12 cellular contexts compared by ENCODE assay signal in the genomic region with DNA sequence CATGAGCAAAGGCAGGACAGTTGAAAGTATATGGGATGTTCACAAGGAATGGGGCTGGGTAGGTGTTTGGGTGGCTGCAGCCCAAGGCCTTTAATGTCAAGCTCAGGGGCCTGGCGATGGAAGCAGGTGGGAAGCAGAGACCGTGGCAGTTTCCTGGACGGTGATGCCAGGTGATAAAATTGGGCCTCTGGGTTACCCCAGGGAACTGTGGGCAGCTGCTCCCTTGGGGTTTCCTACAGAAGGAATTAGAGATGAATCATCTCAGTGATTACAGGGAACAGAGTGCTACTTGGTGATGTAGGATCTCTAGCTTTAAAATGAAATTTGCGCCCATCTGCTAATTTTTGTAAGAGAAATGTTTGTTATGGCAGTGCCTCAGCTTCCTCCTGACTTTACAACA. TPM values are rescaled to one million over a fixed set of nuclear protein-coding genes. Genes with fewer than 3 reads are reported as not detected.
DNase-seq lines count a peak whose midpoint lies in the region; ATAC-seq and TF ChIP-seq lines count a peak whose summit lies in the region.
"Had no signal": no experiment of that assay in that cellular context is flagged by ENCODE, and none has a peak within 500 bp of the region (broad histone marks: within the 10 kb centered on the region; RNA-seq: fewer than 3 reads in every experiment).

No MANE protein-coding gene starts in this region.

- peaks cover 8 to 57% (median 10%) of the 10 kb centered on the region in 3 donors for H3K4me1 ChIP-seq in gastroesophageal sphincter

- no peak for TF ChIP-seq CTCF in gastroesophageal sphincter (IDR thresholded peaks at IDR 0.05)

- peaks cover 0 to 33% of the 10 kb centered on the region in 2 donors for H3K36me3 ChIP-seq in gastroesophageal sphincter

- H3K9me3 ChIP-seq in gastroesophageal sphincter: no peaks in the 10 kb centered on the region

- 67 to 93% methylated on average over 2 to 4 of the region's 4 CpGs for WGBS in gastroesophageal sphincter (ENCODE audit: low coverage in 1 of 2), 2 donors

- TF ChIP-seq EP300 in gastroesophageal sphincter (IDR thresholded peaks at IDR 0.05): no peak

- DNase-seq in NCI-H2081 (lab: John Stamatoyannopoulos, UW) (peak; percentile 2 to 61), NCI-H2081 treated with DMSO at 0.1 percent for 48 hours (lab: John Stamatoyannopoulos, UW) (no peak), NCI-H2171 treated with DMSO at 0.1 percent for 48 hours (lab: John Stamatoyannopoulos, UW) (peak; percentile 73), NCI-H748 (lab: John Stamatoyannopoulos, UW; ENCODE audit: unreplicated experiment) (no peak), cerebellar cortex (ENCODE audit: low spot score) (no peak)
- DNase-seq: HFFc6; hippocampal formation; NK-92 treated with Interleukin-12 subunit alpha and Interleukin-12 subunit beta, amount 100 ng/mL, for 24 hours had no signal

- ATAC-seq in gastroesophageal sphincter (no peak), HG03135 (IDR thresholded peaks at IDR 0.05; ENCODE audit: unreplicated experiment) (no peak)
- ATAC-seq: left lobe of liver had no signal

- no peaks in the 10 kb centered on the region for H3K27me3 ChIP-seq in gastroesophageal sphincter

- H3K27ac ChIP-seq in gastroesophageal sphincter (peak overlapping the region; percentile 18 to 75 (median 59)), temporal lobe (ENCODE audit: low read depth, low read length) (peak overlapping the region; percentile 27)

- TF ChIP-seq POLR2A in gastroesophageal sphincter (IDR thresholded peaks at IDR 0.05): no peak

- H3K4me3 ChIP-seq in gastroesophageal sphincter: no peak overlapping the region

RNA-seq across cellular contexts. Expression of gene TSTD2, which starts 39.2 kb away (rescaled TPM):
- total RNA-seq in gastroesophageal sphincter: 10 to 100 TPM; 20.0 to 33.8 (median 30.8) TPM
- 28.3 TPM for total RNA-seq in temporal lobe

RNA-seq across cellular contexts. Expression of gene NCBP1, which starts 39.7 kb away (rescaled TPM):
- total RNA-seq in gastroesophageal sphincter: 100 to 1,000 TPM in 1 of 4 donors, 10 to 100 TPM in 3; 16.1 to 234 (median 24.1) TPM
- 50.6 TPM for total RNA-seq in temporal lobe

Comparison
In these comparisons a context has a peak if more than half of its experiments do, and no peak if none do; other contexts are left out.
1. DNase-seq: peak in NCI-H2081 (2 of 2) and NCI-H2171 treated with DMSO at 0.1 percent for 48 hours (single experiment); none in NCI-H2081 treated with DMSO at 0.1 percent for 48 hours (single experiment), NCI-H748 (single experiment) and cerebellar cortex (single experiment).